30 cellular contexts compared by ENCODE assay signal in genomic region chr1:157509546-157510232, GRCh38. TPM values are rescaled to one million over a fixed set of nuclear protein-coding genes. Genes with fewer than 3 reads are reported as not detected.
"Had no signal": no experiment of that assay in that cellular context is flagged by ENCODE, and none has a peak within 500 bp of the region (broad histone marks: within the 10 kb centered on the region; RNA-seq: fewer than 3 reads in every experiment).

No MANE protein-coding gene starts in this region.

- DNase-seq: activated CD8-positive, alpha-beta memory T cell treated with anti-CD3 and anti-CD28 coated beads for 24 hours; activated CD8-positive, alpha-beta memory T cell treated with anti-CD3 and anti-CD28 coated beads, Interleukin-2, amount 50 U/mL, for 4 hours; activated naive CD4-positive, alpha-beta T cell; activated T-cell treated with anti-CD3 and anti-CD28 coated beads, Interleukin-2, amount 50 U/mL, for 24 hours; adrenal gland; brain microvascular endothelial cell; caudate nucleus; effector CD4-positive, alpha-beta T cell; immature natural killer cell; lower lobe of right lung; naive thymus-derived CD4-positive, alpha-beta T cell; ovary; stimulated activated CD4-positive, alpha-beta T cell treated with anti-CD3 and anti-CD28 coated beads, Interleukin-2, amount 100 ng/mL, for 48 hours; stimulated activated CD8-positive, alpha-beta memory T cell treated with anti-CD3 and anti-CD28 coated beads, Interleukin-4, amount 100 ng/mL, for 48 hours; stimulated activated naive CD4-positive, alpha-beta T cell treated with Interleukin-2 at 50 U/mL for 16 hours had no signal

- H3K4me1 Mint-ChIP-seq: neural progenitor cell had no signal

- H3K79me2 ChIP-seq: hepatocyte had no signal

- H3K9ac ChIP-seq: neural progenitor cell had no signal

- H3K4me3 ChIP-seq: adrenal gland, ascending aorta, hepatocyte, lower lobe of right lung, neural progenitor cell, ovary, prostate gland, thoracic aorta had no signal

- H3K4me1 ChIP-seq: ascending aorta, neural progenitor cell, prostate gland had no signal

- ATAC-seq: left lobe of liver; lower lobe of right lung; naive thymus-derived CD4-positive, alpha-beta T cell had no signal

- H3K27ac Mint-ChIP-seq: activated naive CD8-positive, alpha-beta T cell; activated T-cell treated with anti-CD3 and anti-CD28 coated beads, Interleukin-2, amount 50 U/mL, for 24 hours; activated T-helper 2 cell treated with anti-CD3 and anti-CD28 coated beads, Interferon-gamma antibody, Interleukin-2, Interleukin-4, amounts not matched to agents 10 μg/mL and 5 μg/mL and 100 μg/mL, durations not matched to agents 14 hours and 24 hours and 36 hours; dendritic cell treated with granulocyte-macrophage colony-stimulating factor and Interleukin-4, amounts not matched to agents 40 ng/mL and 50 ng/mL, for 4 days; naive thymus-derived CD4-positive, alpha-beta T cell; neural progenitor cell; type B pancreatic cell had no signal

- FAIRE-seq: endometrium, TTC549 had no signal

- H3K27me3 Mint-ChIP-seq: activated naive CD8-positive, alpha-beta T cell had no signal

- H3K27me3 ChIP-seq: adrenal gland, ascending aorta, brain microvascular endothelial cell, hepatocyte, neural progenitor cell, ovary had no signal

- H3K4me2 ChIP-seq: hepatocyte, neural progenitor cell had no signal

- H3K36me3 ChIP-seq: adrenal gland, ascending aorta, brain microvascular endothelial cell, lower lobe of right lung, neural progenitor cell, ovary, prostate gland, thoracic aorta had no signal

- H3K9me3 Mint-ChIP-seq: activated T-cell treated with anti-CD3 and anti-CD28 coated beads, Interleukin-2, amount 50 U/mL, for 24 hours; activated T-helper 2 cell treated with anti-CD3 and anti-CD28 coated beads, Interferon-gamma antibody, Interleukin-2, Interleukin-4, amounts not matched to agents 10 μg/mL and 5 μg/mL and 100 μg/mL, durations not matched to agents 14 hours and 24 hours and 36 hours; dendritic cell treated with granulocyte-macrophage colony-stimulating factor and Interleukin-4, amounts not matched to agents 40 ng/mL and 50 ng/mL, for 4 days; immature natural killer cell; naive thymus-derived CD4-positive, alpha-beta T cell; neural progenitor cell; type B pancreatic cell had no signal

- H3K27ac ChIP-seq: adrenal gland, ascending aorta, brain microvascular endothelial cell, hepatocyte, lower lobe of right lung, neural progenitor cell, ovary, prostate gland, thoracic aorta had no signal

- H3K9me3 ChIP-seq: adrenal gland, ascending aorta, lower lobe of right lung, ovary, prostate gland, thoracic aorta had no signal

- H3K4me3 Mint-ChIP-seq: activated naive CD8-positive, alpha-beta T cell; activated T-cell treated with anti-CD3 and anti-CD28 coated beads, Interleukin-2, amount 50 U/mL, for 24 hours; dendritic cell treated with granulocyte-macrophage colony-stimulating factor and Interleukin-4, amounts not matched to agents 40 ng/mL and 50 ng/mL, for 4 days; immature natural killer cell; naive thymus-derived CD4-positive, alpha-beta T cell; neural progenitor cell; type B pancreatic cell had no signal

- H3K36me3 Mint-ChIP-seq: activated naive CD8-positive, alpha-beta T cell; immature natural killer cell; naive thymus-derived CD4-positive, alpha-beta T cell; neural progenitor cell; type B pancreatic cell had no signal

- H2AFZ ChIP-seq: hepatocyte, neural progenitor cell had no signal

RNA-seq across cellular contexts. Expression of gene FCRL5, which starts 42.6 kb away (rescaled TPM):
- total RNA-seq: activated T-helper 2 cell treated with anti-CD3 and anti-CD28 coated beads, Interferon-gamma antibody, Interleukin-2, Interleukin-4, amounts not matched to agents 10 μg/mL and 5 μg/mL and 100 μg/mL, durations not matched to agents 14 hours and 24 hours and 36 hours; ascending aorta; epithelial cell of proximal tubule; fibroblast of villous mesenchyme; hepatocyte; kidney epithelial cell had no signal
- polyA plus RNA-seq: hepatocyte; naive thymus-derived CD4-positive, alpha-beta T cell had no signal
